In the genomic region with DNA sequence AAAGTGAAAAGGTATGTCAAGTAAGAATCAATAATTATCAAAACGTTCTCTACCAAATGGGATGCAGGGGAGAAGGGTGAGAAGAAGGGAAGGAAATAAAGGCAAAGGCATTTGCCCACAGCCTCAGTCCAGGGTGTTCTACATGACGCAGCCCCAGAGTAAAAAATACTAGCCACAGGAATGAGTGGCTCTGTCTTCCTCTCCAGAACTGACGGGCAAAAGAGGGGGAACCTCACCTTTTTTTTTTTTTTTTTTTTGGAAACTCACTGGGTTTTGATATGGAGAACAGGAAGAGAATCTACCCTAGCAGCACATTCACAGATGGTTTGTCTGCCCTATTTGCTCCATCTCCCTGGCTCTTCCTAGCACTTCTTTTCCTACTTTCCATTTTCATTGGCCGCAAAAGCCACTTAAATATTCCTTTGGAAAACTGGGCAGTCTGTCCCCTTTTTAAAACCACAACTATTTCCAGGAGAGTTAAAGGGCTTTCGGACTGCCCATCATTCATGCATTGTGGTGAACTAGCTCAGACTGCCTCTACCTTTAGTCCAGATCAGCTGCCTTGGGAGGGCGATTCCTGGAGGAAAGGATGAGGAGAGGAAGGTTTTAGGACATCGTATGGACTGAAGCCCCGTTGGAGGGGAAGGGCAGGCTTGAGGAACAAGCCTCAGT, we compare ENCODE assay signal across 18 cellular contexts.
"Had no signal": no experiment of that assay in that cellular context is flagged by ENCODE, and none has a peak within 500 bp of the region (broad histone marks: within the 10 kb centered on the region; RNA-seq: fewer than 3 reads in every experiment).

No MANE protein-coding gene starts in this region.

- H3K4me3 ChIP-seq: esophagus squamous epithelium, lower lobe of right lung, spleen had no signal

- H3K36me3 ChIP-seq: esophagus squamous epithelium, lower lobe of right lung had no signal

- H3K27ac ChIP-seq: esophagus squamous epithelium, lower lobe of right lung, spleen had no signal

- ATAC-seq: activated CD8-positive, alpha-beta T cell treated with anti-CD3 and anti-CD28 coated beads for 36 hours; left cardiac atrium; lower lobe of right lung; natural killer cell treated with Interleukin-12 subunit alpha and Interleukin-12 subunit beta and Interleukin-15 and Interleukin-18, amount 100 ng/mL, for 72 hours; stimulated activated naive B cell treated with anti-CD40 and anti-IgM and Interleukin-4, amounts not matched to agents 10 μg/mL and 1 μg/mL and 100 μg/mL, for 72 hours had no signal

- H3K27me3 Mint-ChIP-seq: activated CD4-positive, alpha-beta T cell treated with anti-CD3 and anti-CD28 coated beads, Interleukin-2, amount 10 ng/mL, durations not matched to agents 24 days and 14 days; activated CD8-positive, alpha-beta T cell treated with anti-CD3 and anti-CD28 coated beads for 36 hours; activated naive CD8-positive, alpha-beta T cell treated with anti-CD3 and anti-CD28 coated beads, Interleukin-2, amount 10 ng/mL, durations not matched to agents 7 days and 5 days; activated T-cell treated with anti-CD3 and anti-CD28 coated beads, Interleukin-2, amount 50 U/mL, for 24 hours; natural killer cell treated with Interleukin-12 subunit alpha and Interleukin-12 subunit beta and Interleukin-15 and Interleukin-18, amount 100 ng/mL, for 72 hours; stimulated activated naive B cell treated with anti-CD40 and anti-IgM and Interleukin-4, amounts not matched to agents 10 μg/mL and 1 μg/mL and 100 μg/mL, for 72 hours had no signal

- H3K27ac Mint-ChIP-seq: activated CD4-positive, alpha-beta T cell treated with anti-CD3 and anti-CD28 coated beads, Interleukin-2, amount 10 ng/mL, durations not matched to agents 24 days and 14 days; activated CD8-positive, alpha-beta T cell treated with anti-CD3 and anti-CD28 coated beads for 36 hours; activated naive CD8-positive, alpha-beta T cell treated with anti-CD3 and anti-CD28 coated beads, Interleukin-2, amount 10 ng/mL, durations not matched to agents 7 days and 5 days; activated T-cell treated with anti-CD3 and anti-CD28 coated beads, Interleukin-2, amount 50 U/mL, for 24 hours; activated T-helper 2 cell treated with anti-CD3 and anti-CD28 coated beads, Interferon-gamma antibody, Interleukin-2, Interleukin-4, amounts not matched to agents 10 μg/mL and 5 μg/mL and 100 μg/mL, durations not matched to agents 14 hours and 24 hours and 36 hours; natural killer cell treated with Interleukin-12 subunit alpha and Interleukin-12 subunit beta and Interleukin-15 and Interleukin-18, amount 100 ng/mL, for 72 hours; stimulated activated naive B cell treated with anti-CD40 and anti-IgM and Interleukin-4, amounts not matched to agents 10 μg/mL and 1 μg/mL and 100 μg/mL, for 72 hours; T-helper 2 cell treated with Interferon-gamma antibody and Interleukin-4, amounts not matched to agents 5 μg/mL and 100 μg/mL, for 36 hours had no signal

- H3K9me3 Mint-ChIP-seq: activated CD4-positive, alpha-beta T cell treated with anti-CD3 and anti-CD28 coated beads, Interleukin-2, amount 10 ng/mL, durations not matched to agents 24 days and 14 days; activated naive CD8-positive, alpha-beta T cell treated with anti-CD3 and anti-CD28 coated beads, Interleukin-2, amount 10 ng/mL, durations not matched to agents 7 days and 5 days; activated T-helper 2 cell treated with anti-CD3 and anti-CD28 coated beads, Interferon-gamma antibody, Interleukin-2, Interleukin-4, amounts not matched to agents 10 μg/mL and 5 μg/mL and 100 μg/mL, durations not matched to agents 14 hours and 24 hours and 36 hours; natural killer cell treated with Interleukin-12 subunit alpha and Interleukin-12 subunit beta and Interleukin-15 and Interleukin-18, amount 100 ng/mL, for 72 hours; stimulated activated naive B cell treated with anti-CD40 and anti-IgM and Interleukin-4, amounts not matched to agents 10 μg/mL and 1 μg/mL and 100 μg/mL, for 72 hours; T-helper 2 cell treated with Interferon-gamma antibody and Interleukin-4, amounts not matched to agents 5 μg/mL and 100 μg/mL, for 36 hours had no signal

- H3K27me3 ChIP-seq: esophagus squamous epithelium, spleen had no signal

- H3K9me3 ChIP-seq: esophagus squamous epithelium, lower lobe of right lung, spleen had no signal

- DNase-seq: activated CD4-positive, alpha-beta T cell treated with anti-CD3 and anti-CD28 coated beads, Interleukin-2, amount 10 ng/mL, durations not matched to agents 24 days and 14 days; activated CD4-positive, CD25-positive, alpha-beta regulatory T cell; activated CD8-positive, alpha-beta T cell treated with anti-CD3 and anti-CD28 coated beads for 36 hours; activated naive CD4-positive, alpha-beta T cell treated with Interleukin-2 at 50 U/mL for 16 hours; activated naive CD8-positive, alpha-beta T cell treated with anti-CD3 and anti-CD28 coated beads, Interleukin-2, amount 10 ng/mL, durations not matched to agents 7 days and 5 days; activated T-cell treated with anti-CD3 and anti-CD28 coated beads, Interleukin-2, amount 50 U/mL, for 24 hours; dermis blood vessel endothelial cell; effector memory CD4-positive, alpha-beta T cell; esophagus squamous epithelium; left cardiac atrium; lower lobe of right lung; posterior cingulate gyrus; retina; spleen; stimulated activated naive B cell treated with anti-CD40 and anti-IgM and Interleukin-4, amounts not matched to agents 10 μg/mL and 1 μg/mL and 100 μg/mL, for 72 hours had no signal

- H3K36me3 Mint-ChIP-seq: natural killer cell treated with Interleukin-12 subunit alpha and Interleukin-12 subunit beta and Interleukin-15 and Interleukin-18, amount 100 ng/mL, for 72 hours had no signal

- H3K4me3 Mint-ChIP-seq: activated CD4-positive, alpha-beta T cell treated with anti-CD3 and anti-CD28 coated beads, Interleukin-2, amount 10 ng/mL, durations not matched to agents 24 days and 14 days; activated CD8-positive, alpha-beta T cell treated with anti-CD3 and anti-CD28 coated beads for 36 hours; activated naive CD8-positive, alpha-beta T cell treated with anti-CD3 and anti-CD28 coated beads, Interleukin-2, amount 10 ng/mL, durations not matched to agents 7 days and 5 days; activated T-cell treated with anti-CD3 and anti-CD28 coated beads, Interleukin-2, amount 50 U/mL, for 24 hours; natural killer cell treated with Interleukin-12 subunit alpha and Interleukin-12 subunit beta and Interleukin-15 and Interleukin-18, amount 100 ng/mL, for 72 hours; stimulated activated naive B cell treated with anti-CD40 and anti-IgM and Interleukin-4, amounts not matched to agents 10 μg/mL and 1 μg/mL and 100 μg/mL, for 72 hours; T-helper 2 cell treated with Interferon-gamma antibody and Interleukin-4, amounts not matched to agents 5 μg/mL and 100 μg/mL, for 36 hours had no signal
